In the genomic region with DNA sequence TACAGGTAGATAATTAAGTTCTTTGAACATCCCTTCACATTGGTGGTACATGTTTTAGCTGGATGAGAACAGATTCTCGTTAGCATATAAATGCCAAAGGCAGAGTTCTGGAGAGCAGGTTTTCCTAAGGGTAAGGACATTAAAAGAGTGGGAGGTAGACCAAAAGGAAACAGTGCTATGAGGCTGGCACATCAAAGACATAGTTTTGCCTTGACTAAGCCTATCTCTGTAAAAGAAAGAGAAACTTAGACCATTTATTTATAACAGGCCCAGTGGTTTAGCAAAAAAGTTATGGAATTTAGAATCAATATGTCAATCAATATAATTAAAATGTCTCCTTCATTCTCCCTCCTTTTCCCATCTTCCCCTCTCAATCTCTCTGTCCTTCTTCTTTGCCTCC, we compare ENCODE assay signal across 22 cellular contexts.
DNase-seq lines count a peak whose midpoint lies in the region; ATAC-seq, FAIRE-seq and TF ChIP-seq lines count a peak whose summit lies in the region.
"Had no signal": no experiment of that assay in that cellular context is flagged by ENCODE, and none has a peak within 500 bp of the region (broad histone marks: within the 10 kb centered on the region; RNA-seq: fewer than 3 reads in every experiment).

No MANE protein-coding gene starts in this region.

- peaks cover 0 to 3% (median 0%) of the 10 kb centered on the region in 8 donors for H3K9me3 Mint-ChIP-seq in CD4-positive, alpha-beta memory T cell
- peaks cover 3% of the 10 kb centered on the region for H3K9me3 Mint-ChIP-seq in activated T-helper 1 cell treated with anti-CD3 and anti-CD28 coated beads, Interleukin-12 subunit alpha, Interleukin-12 subunit beta, Interleukin-2, Interleukin-4 antibody, amounts not matched to agents 30 ng/mL and 10 ng/mL and 1 ng/mL, durations not matched to agents 14 hours and 24 hours and 36 hours
- H3K9me3 Mint-ChIP-seq: activated CD4-positive, alpha-beta memory T cell treated with anti-CD3 and anti-CD28 coated beads for 36 hours; neural progenitor cell had no signal

- POLR2A ChIA-PET in CD4-positive, alpha-beta memory T cell (lab: Charles Lee; ENCODE audit: partially characterized antibody), result no interaction called here

- CTCF ChIA-PET in CD4-positive, alpha-beta memory T cell (lab: Charles Lee; ENCODE audit: partially characterized antibody), result interaction anchor here (1.5 kb wide), 1 partner anchor 81 kb away, joined by 4 read pairs; no protein-coding TSS in a partner anchor

- H3K9me3 ChIP-seq in CD4-positive, alpha-beta memory T cell (ENCODE audit: control insufficient read depth in 1 of 2, low read length in 2 of 2), result no peaks in the 10 kb centered on the region
- no peaks in the 10 kb centered on the region for H3K9me3 ChIP-seq in neutrophil
- H3K9me3 ChIP-seq: ascending aorta, MG63, prostate gland had no signal

- DNase-seq in CD4-positive, alpha-beta memory T cell, result no peak
- DNase-seq in GM19239 (ENCODE audit: insufficient read length, low spot score) (no peak), NCI-H1092 (lab: John Stamatoyannopoulos, UW) (no peak)
- no peak for DNase-seq in activated T-helper 1 cell treated with anti-CD3 and anti-CD28 coated beads, Interleukin-12 subunit alpha, Interleukin-12 subunit beta, Interleukin-2, Interleukin-4 antibody, amounts not matched to agents 30 ng/mL and 10 ng/mL and 1 ng/mL, durations not matched to agents 14 hours and 24 hours and 36 hours (ENCODE audit: low spot score)
- DNase-seq in stimulated activated CD4-positive, alpha-beta T cell treated with anti-CD3 and anti-CD28 coated beads, Interleukin-2, amount 100 ng/mL, for 24 hours, result no peak
- DNase-seq: activated CD4-positive, alpha-beta memory T cell treated with anti-CD3 and anti-CD28 coated beads for 36 hours; activated naive CD4-positive, alpha-beta T cell; cerebellar nuclear complex; DND-41; dorsolateral prefrontal cortex; kidney glomerular epithelial cell; MG63; NCI-H1417 treated with DMSO at 0.1 percent for 48 hours; NCI-H774; T1000 had no signal

- H3K36me3 Mint-ChIP-seq in CD4-positive, alpha-beta memory T cell, result no peaks in the 10 kb centered on the region
- peaks cover 12% of the 10 kb centered on the region for H3K36me3 Mint-ChIP-seq in activated T-helper 1 cell treated with anti-CD3 and anti-CD28 coated beads, Interleukin-12 subunit alpha, Interleukin-12 subunit beta, Interleukin-2, Interleukin-4 antibody, amounts not matched to agents 30 ng/mL and 10 ng/mL and 1 ng/mL, durations not matched to agents 14 hours and 24 hours and 36 hours (ENCODE audit: low read depth)
- H3K36me3 Mint-ChIP-seq: activated CD4-positive, alpha-beta memory T cell treated with anti-CD3 and anti-CD28 coated beads for 36 hours; WTC11 had no signal

- no peaks in the 10 kb centered on the region for H3K27me3 ChIP-seq in CD4-positive, alpha-beta memory T cell (ENCODE audit: insufficient read depth, low read length)
- no peaks in the 10 kb centered on the region for H3K27me3 ChIP-seq in neutrophil
- H3K27me3 ChIP-seq: ascending aorta; BLaER1 treated with 17β-estradiol and CSF1 and Interleukin-3, amounts not matched to agents 10 nM and 100 nM; dorsolateral prefrontal cortex; MG63; neural progenitor cell had no signal

- intact Hi-C loops in CD4-positive, alpha-beta memory T cell (cut with micrococcal nuclease), result no loop called here
- intact Hi-C loops in activated T-helper 1 cell treated with anti-CD3 and anti-CD28 coated beads, Interleukin-12 subunit alpha, Interleukin-12 subunit beta, Interleukin-2, Interleukin-4 antibody, amounts not matched to agents 30 ng/mL and 10 ng/mL and 1 ng/mL, durations not matched to agents 14 hours and 24 hours and 36 hours (cut with micrococcal nuclease), result no loop called here

- peaks cover 41% of the 10 kb centered on the region for H3K4me1 ChIP-seq in CD4-positive, alpha-beta memory T cell (ENCODE audit: insufficient read depth, low read length)
- H3K4me1 ChIP-seq in neutrophil (ENCODE audit: control insufficient read depth in 1 of 2, insufficient read depth in 1 of 2, low read depth in 1 of 2, low read length in 1 of 2), result peaks cover 78 to 79% of the 10 kb centered on the region in 2 experiments
- H3K4me1 ChIP-seq: ascending aorta, neural progenitor cell, prostate gland had no signal

- no peak overlapping the region for H3K27ac ChIP-seq in CD4-positive, alpha-beta memory T cell (ENCODE audit: low read depth, low read length)
- H3K27ac ChIP-seq in neutrophil, result peak overlapping the region; percentile 64
- H3K27ac ChIP-seq: ascending aorta; BLaER1 treated with 17β-estradiol and CSF1 and Interleukin-3, amounts not matched to agents 10 nM and 100 nM; neural progenitor cell; prostate gland had no signal

- no peak for TF ChIP-seq CTCF in neutrophil (IDR thresholded peaks at IDR 0.05)

- H3K36me3 ChIP-seq in CD4-positive, alpha-beta memory T cell (ENCODE audit: insufficient read depth, low read length), result no peaks in the 10 kb centered on the region
- no peaks in the 10 kb centered on the region for H3K36me3 ChIP-seq in neutrophil
- H3K36me3 ChIP-seq: ascending aorta; BLaER1 treated with 17β-estradiol and CSF1 and Interleukin-3, amounts not matched to agents 10 nM and 100 nM; MG63; neural progenitor cell; prostate gland had no signal

- H3K4me3 Mint-ChIP-seq in CD4-positive, alpha-beta memory T cell, result peak overlapping the region in 6 of 8 donors; percentile 5 to 51 (median 40)
- H3K4me3 Mint-ChIP-seq in activated T-helper 1 cell treated with anti-CD3 and anti-CD28 coated beads, Interleukin-12 subunit alpha, Interleukin-12 subunit beta, Interleukin-2, Interleukin-4 antibody, amounts not matched to agents 30 ng/mL and 10 ng/mL and 1 ng/mL, durations not matched to agents 14 hours and 24 hours and 36 hours, result no peak overlapping the region
- H3K4me3 Mint-ChIP-seq: activated CD4-positive, alpha-beta memory T cell treated with anti-CD3 and anti-CD28 coated beads for 36 hours; neural progenitor cell; WTC11 had no signal

- H3K4me1 Mint-ChIP-seq in CD4-positive, alpha-beta memory T cell, result peaks cover 19 to 52% (median 34%) of the 10 kb centered on the region in 4 donors
- H3K4me1 Mint-ChIP-seq in activated T-helper 1 cell treated with anti-CD3 and anti-CD28 coated beads, Interleukin-12 subunit alpha, Interleukin-12 subunit beta, Interleukin-2, Interleukin-4 antibody, amounts not matched to agents 30 ng/mL and 10 ng/mL and 1 ng/mL, durations not matched to agents 14 hours and 24 hours and 36 hours (ENCODE audit: low read depth), result peaks cover 46% of the 10 kb centered on the region
- H3K4me1 Mint-ChIP-seq: neural progenitor cell had no signal

- no peak for ATAC-seq in HG03095 (IDR thresholded peaks at IDR 0.05; ENCODE audit: unreplicated experiment)
- ATAC-seq: WTC11 had no signal

- peak; percentile 64 for FAIRE-seq in GM19239 (lab: Jason Lieb, UNC)

- no peak overlapping the region for H3K4me3 ChIP-seq in CD4-positive, alpha-beta memory T cell (ENCODE audit: low read length in 2 of 2)
- no peak overlapping the region for H3K4me3 ChIP-seq in neutrophil (ENCODE audit: low read depth in 1 of 2, low read length in 1 of 2)
- H3K4me3 ChIP-seq: ascending aorta; BLaER1 treated with 17β-estradiol and CSF1 and Interleukin-3, amounts not matched to agents 10 nM and 100 nM; dorsolateral prefrontal cortex; MG63; neural progenitor cell; prostate gland had no signal

- H3K27me3 Mint-ChIP-seq in CD4-positive, alpha-beta memory T cell, result no peaks in the 10 kb centered on the region
- H3K27me3 Mint-ChIP-seq in activated T-helper 1 cell treated with anti-CD3 and anti-CD28 coated beads, Interleukin-12 subunit alpha, Interleukin-12 subunit beta, Interleukin-2, Interleukin-4 antibody, amounts not matched to agents 30 ng/mL and 10 ng/mL and 1 ng/mL, durations not matched to agents 14 hours and 24 hours and 36 hours (ENCODE audit: insufficient read depth), result no peaks in the 10 kb centered on the region
- H3K27me3 Mint-ChIP-seq: activated CD4-positive, alpha-beta memory T cell treated with anti-CD3 and anti-CD28 coated beads for 36 hours had no signal

- H3K27ac Mint-ChIP-seq in CD4-positive, alpha-beta memory T cell, result peak overlapping the region in 6 of 7 donors; percentile 14 to 89 (median 38)
- H3K27ac Mint-ChIP-seq in activated T-helper 1 cell treated with anti-CD3 and anti-CD28 coated beads, Interleukin-12 subunit alpha, Interleukin-12 subunit beta, Interleukin-2, Interleukin-4 antibody, amounts not matched to agents 30 ng/mL and 10 ng/mL and 1 ng/mL, durations not matched to agents 14 hours and 24 hours and 36 hours, result peak overlapping the region; percentile 21
- H3K27ac Mint-ChIP-seq: activated CD4-positive, alpha-beta memory T cell treated with anti-CD3 and anti-CD28 coated beads for 36 hours; neural progenitor cell; WTC11 had no signal
